11 cellular contexts compared by ENCODE assay signal in genomic region chr19:342128-342455, GRCh38. TPM values are rescaled to one million over a fixed set of nuclear protein-coding genes. Genes with fewer than 3 reads are reported as not detected.
DNase-seq lines count a peak whose midpoint lies in the region; ATAC-seq and TF ChIP-seq lines count a peak whose summit lies in the region.
"Had no signal": no experiment of that assay in that cellular context is flagged by ENCODE, and none has a peak within 500 bp of the region (broad histone marks: within the 10 kb centered on the region; RNA-seq: fewer than 3 reads in every experiment).

No MANE protein-coding gene starts in this region.

- H3K4me3 ChIP-seq in heart left ventricle: peak overlapping the region in 10 of 12 donors; percentile 67 to 98 (median 89)
- H3K4me3 ChIP-seq in vagina: peak overlapping the region; percentile 85 to 90

- TF ChIP-seq CTCF in heart left ventricle (IDR thresholded peaks at IDR 0.05) (no peak), brain (conservative IDR thresholded peaks at IDR 0.05) (no peak), mesothelial cell of epicardium (IDR thresholded peaks at IDR 0.05; ENCODE audit: unreplicated experiment) (no peak), vagina (IDR thresholded peaks at IDR 0.05) (no peak)

- peaks cover 60% of the 10 kb centered on the region for H3K36me3 Mint-ChIP-seq in brain
- peaks cover 27% of the 10 kb centered on the region for H3K36me3 Mint-ChIP-seq in mesothelial cell of epicardium

- H3K27me3 Mint-ChIP-seq in brain: peaks cover 4% of the 10 kb centered on the region
- H3K27me3 Mint-ChIP-seq in mesothelial cell of epicardium (ENCODE audit: low read depth): no peaks in the 10 kb centered on the region

- H3K27ac Mint-ChIP-seq in brain: peak overlapping the region in 2 of 5 experiments; percentile 30 to 74
- H3K27ac Mint-ChIP-seq in mesothelial cell of epicardium: peak overlapping the region; percentile 35

- intact Hi-C loops in heart left ventricle (cut with DNase I) (loop anchor here in 1 of 10 donors (2.0 kb wide), 1 partner anchor 31 kb away; no protein-coding TSS in a partner anchor), Right ventricle myocardium inferior (cut with DNase I) (loop anchor here (2.0 kb wide), 1 partner anchor 33 kb away; no protein-coding TSS in a partner anchor), vagina (cut with DNase I) (no loop called here)

- H3K9me3 ChIP-seq in heart left ventricle (no peaks in the 10 kb centered on the region), vagina (no peaks in the 10 kb centered on the region)

- 83 to 90% (median 87%) methylated on average over 10 of the region's 10 CpGs for WGBS in heart left ventricle, 4 donors

- H3K4me1 ChIP-seq in heart left ventricle (peaks cover 0 to 51% (median 31%) of the 10 kb centered on the region in 12 donors), vagina (peaks cover 44% of the 10 kb centered on the region)

- H3K36me3 ChIP-seq in heart left ventricle (peaks cover 0 to 5% (median 0%) of the 10 kb centered on the region in 9 donors), vagina (no peaks in the 10 kb centered on the region)

- H3K27ac ChIP-seq in heart left ventricle (peak overlapping the region; percentile 45 to 90 (median 86)), vagina (no peak overlapping the region)
- H3K27ac ChIP-seq: KMS-11 had no signal

- peaks cover 3 to 25% (median 22%) of the 10 kb centered on the region in 5 experiments for H3K9me3 Mint-ChIP-seq in brain
- H3K9me3 Mint-ChIP-seq in mesothelial cell of epicardium: peaks cover 26% of the 10 kb centered on the region

- DNase-seq in heart left ventricle (no peak), Right ventricle myocardium inferior (ENCODE audit: missing footprints) (no peak), mesothelial cell of epicardium (ENCODE audit: low spot score in 2 of 2, unreplicated experiment in 2 of 2) (no peak), vagina (ENCODE audit: extremely low spot score in 2 of 2) (peak in 1 of 2 donors; percentile 79), NCI-H748 treated with DMSO at 0.1 percent for 48 hours (lab: John Stamatoyannopoulos, UW) (no peak), NCI-H345 treated with DMSO at 0.1 percent for 48 hours (lab: John Stamatoyannopoulos, UW; ENCODE audit: unreplicated experiment) (no peak)
- DNase-seq: activated CD8-positive, alpha-beta memory T cell treated with anti-CD3 and anti-CD28 coated beads, Interleukin-2, amount 50 U/mL, for 4 hours had no signal

- ATAC-seq in heart left ventricle (no peak), Right ventricle myocardium inferior (no peak), GM21381 (IDR thresholded peaks at IDR 0.05; ENCODE audit: unreplicated experiment) (no peak)

- H3K4me3 Mint-ChIP-seq in brain (peak overlapping the region; percentile 65 to 92 (median 85)), mesothelial cell of epicardium (peak overlapping the region; percentile 44)

- peaks cover 61% of the 10 kb centered on the region for H3K4me1 Mint-ChIP-seq in brain
- H3K4me1 Mint-ChIP-seq in mesothelial cell of epicardium: peaks cover 39% of the 10 kb centered on the region

- TF ChIP-seq POLR2A in heart left ventricle (IDR thresholded peaks at IDR 0.05) (no peak), vagina (IDR thresholded peaks at IDR 0.05) (no peak)

- no peaks in the 10 kb centered on the region for H3K27me3 ChIP-seq in heart left ventricle
- no peaks in the 10 kb centered on the region for H3K27me3 ChIP-seq in vagina

RNA-seq across cellular contexts. Expression of gene MIER2, which starts 2.5 kb away (rescaled TPM):
- 10 to 100 TPM; 15.7 to 30.3 (median 19.5) TPM for total RNA-seq in heart left ventricle
- polyA plus RNA-seq in heart left ventricle: 10 to 100 TPM; 18.7 to 22.2 TPM
- 16.3 TPM for total RNA-seq in Right ventricle myocardium inferior
- 35.0 TPM for polyA plus RNA-seq in brain (ENCODE audit: insufficient read depth, low read depth, low replicate concordance)
- 47.1 to 50.5 TPM (median 47.6 TPM) in 3 replicates for total RNA-seq in mesothelial cell of epicardium
- total RNA-seq in vagina: 30.7 TPM

RNA-seq across cellular contexts. Expression of gene PLPP2, which starts 50.9 kb away (rescaled TPM):
- total RNA-seq in heart left ventricle: 1 to 10 TPM in 4 of 9 donors, under 1 TPM in 5; 0.09 to 4.1 (median 1.00) TPM
- polyA plus RNA-seq in heart left ventricle: under 1 TPM; 0.54 to 0.99 TPM
- total RNA-seq in Right ventricle myocardium inferior: 0.76 TPM
- polyA plus RNA-seq in brain (ENCODE audit: insufficient read depth, low read depth, low replicate concordance): 90.8 TPM
- total RNA-seq in mesothelial cell of epicardium: 8.0 to 8.8 TPM (median 8.4 TPM) in 3 replicates
- total RNA-seq in vagina: 49.4 TPM
- total RNA-seq: myocyte had no signal
